In genomic region chr18:80006726-80007125, GRCh38 we compare ENCODE assay signal across 22 cellular contexts. TPM values are rescaled to one million over a fixed set of nuclear protein-coding genes. Genes with fewer than 3 reads are reported as not detected.
DNase-seq lines count a peak whose midpoint lies in the region; ATAC-seq and TF ChIP-seq lines count a peak whose summit lies in the region.
"Had no signal": no experiment of that assay in that cellular context is flagged by ENCODE, and none has a peak within 500 bp of the region (broad histone marks: within the 10 kb centered on the region; RNA-seq: fewer than 3 reads in every experiment).

No MANE protein-coding gene starts in this region.

- peaks cover 76% of the 10 kb centered on the region for H3K36me3 Mint-ChIP-seq in brain
- no peaks in the 10 kb centered on the region for H3K36me3 Mint-ChIP-seq in natural killer cell
- H3K36me3 Mint-ChIP-seq: CD14-positive monocyte had no signal

- H3K4me1 ChIP-seq in HUES48 (ENCODE audit: control insufficient read depth, insufficient read depth, low read length) = no peaks in the 10 kb centered on the region

- ATAC-seq in GM21447 (IDR thresholded peaks at IDR 0.05; ENCODE audit: unreplicated experiment) (no peak), HG03175 (IDR thresholded peaks at IDR 0.05; ENCODE audit: unreplicated experiment) (no peak), natural killer cell (no peak)

- TF ChIP-seq CTCF in brain (conservative IDR thresholded peaks at IDR 0.05) = no peak
- no peak for TF ChIP-seq CTCF in natural killer cell (IDR thresholded peaks at IDR 0.05)

- intact Hi-C loops in natural killer cell (cut with micrococcal nuclease) = no loop called here

- no peak overlapping the region for H3K4me3 Mint-ChIP-seq in brain
- no peak overlapping the region for H3K4me3 Mint-ChIP-seq in natural killer cell
- H3K4me3 Mint-ChIP-seq: CD14-positive monocyte had no signal

- peaks cover 9% of the 10 kb centered on the region for H3K9me3 ChIP-seq in HUES48 (ENCODE audit: control insufficient read depth, insufficient read depth, low read length)

- DNase-seq in NCI-H146 treated with DMSO at 0.1 percent for 48 hours (lab: John Stamatoyannopoulos, UW; ENCODE audit: unreplicated experiment) (peak; percentile 70), AG20443 (ENCODE audit: low spot score) (no peak), natural killer cell (no peak)
- DNase-seq: GF-D8, GM23248, NCI-H1105, NCI-H1694 treated with DMSO at 0.1 percent for 48 hours, NCI-H2107, NCI-H226, NCI-H69, OCI-M1, Right ventricle myocardium superior, SW 1271, T-helper 2 cell had no signal

- H3K27ac Mint-ChIP-seq in brain = peak overlapping the region in 4 of 5 experiments; percentile 26 to 83 (median 59)
- no peak overlapping the region for H3K27ac Mint-ChIP-seq in natural killer cell
- H3K27ac Mint-ChIP-seq: CD14-positive monocyte had no signal

- H3K9me3 Mint-ChIP-seq in brain (peaks cover 38 to 79% (median 69%) of the 10 kb centered on the region in 5 experiments), natural killer cell (peaks cover 0 to 7% of the 10 kb centered on the region in 2 donors)

- H3K27me3 Mint-ChIP-seq in brain = peaks cover 3% of the 10 kb centered on the region
- H3K27me3 Mint-ChIP-seq in natural killer cell (ENCODE audit: low read depth in 2 of 2) = peaks cover 0 to 3% of the 10 kb centered on the region in 2 donors

- H3K36me3 ChIP-seq in HUES48 (ENCODE audit: control insufficient read depth, insufficient read depth, low read length) = no peaks in the 10 kb centered on the region

- H3K9ac ChIP-seq in HUES48 (ENCODE audit: low read depth, low read length) = no peak overlapping the region
- H3K9ac ChIP-seq: GM23248 had no signal

- no peak overlapping the region for H3K4me3 ChIP-seq in HUES48 (ENCODE audit: low read depth, low read length)
- H3K4me3 ChIP-seq: GM23248 had no signal

- peak overlapping the region; percentile 38 for H3K27ac ChIP-seq in HUES48 (ENCODE audit: low read depth, low read length)
- H3K27ac ChIP-seq: GM23248, HL-60 had no signal

- H3K4me1 Mint-ChIP-seq in brain (no peaks in the 10 kb centered on the region), natural killer cell (no peaks in the 10 kb centered on the region)
- H3K4me1 Mint-ChIP-seq: CD14-positive monocyte had no signal

- H3K27me3 ChIP-seq in HUES48 (ENCODE audit: control insufficient read depth, insufficient read depth, low read length) = no peaks in the 10 kb centered on the region

RNA-seq across cellular contexts. Expression of gene TXNL4A, which starts 18.4 kb away (rescaled TPM):
- polyA plus RNA-seq in brain (ENCODE audit: insufficient read depth, low read depth, low replicate concordance) = 150 TPM
- 10 to 100 TPM; 63.2 to 69.1 (median 66.4) TPM for total RNA-seq in natural killer cell

RNA-seq across cellular contexts. Expression of gene RBFA, which starts 27.5 kb away (rescaled TPM):
- 15.8 TPM for polyA plus RNA-seq in brain (ENCODE audit: insufficient read depth, low read depth, low replicate concordance)
- total RNA-seq in natural killer cell = 10 to 100 TPM; 11.9 to 17.7 (median 12.4) TPM

RNA-seq across cellular contexts. Expression of gene HSBP1L1, which starts 42.3 kb away (rescaled TPM):
- 3.3 TPM for polyA plus RNA-seq in brain (ENCODE audit: insufficient read depth, low read depth, low replicate concordance)
- 10 to 100 TPM; 11.7 to 16.1 (median 13.8) TPM for total RNA-seq in natural killer cell
- total RNA-seq: HT1080, LHCN-M2 had no signal

RNA-seq across cellular contexts. Expression of gene SLC66A2, which starts 55.3 kb away (rescaled TPM):
- polyA plus RNA-seq in brain (ENCODE audit: insufficient read depth, low read depth, low replicate concordance) = 45.1 TPM
- total RNA-seq in natural killer cell = 10 to 100 TPM; 51.2 to 62.4 (median 54.1) TPM

Comparison
In these comparisons a context has a peak if more than half of its experiments do, and no peak if none do; other contexts are left out.
1. H3K27ac Mint-ChIP-seq: peak in brain (4 of 5); none in natural killer cell (0 of 2).